ENCODE assay signal across 13 cellular contexts in the genomic region with DNA sequence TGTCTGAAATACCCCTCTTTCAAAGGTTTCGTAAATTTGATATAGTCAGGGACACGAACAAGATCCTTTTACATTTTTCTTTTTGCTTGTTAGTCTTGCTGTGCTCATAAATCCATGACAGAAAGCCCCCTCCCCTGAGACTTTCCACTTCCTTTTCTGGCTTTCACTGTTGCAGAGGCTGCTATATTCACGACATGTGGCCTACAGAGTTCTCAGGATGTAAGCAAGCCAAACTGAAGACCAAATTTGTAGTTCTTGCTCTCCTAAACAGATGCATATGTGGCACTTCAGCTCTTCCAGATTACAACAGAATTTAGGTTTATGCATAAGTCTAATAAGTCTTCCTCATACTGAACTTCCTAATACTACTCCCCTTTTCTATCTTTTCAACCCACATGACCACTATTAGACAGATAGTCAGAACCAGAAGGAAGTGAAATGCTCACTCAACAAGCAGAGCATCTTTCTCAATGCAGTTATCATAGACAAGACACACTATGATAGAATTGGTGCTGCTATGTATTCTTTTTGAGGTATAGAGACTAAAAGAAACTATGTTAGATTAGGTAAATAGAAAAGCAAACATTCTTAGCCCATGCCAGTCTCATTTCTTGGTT. TPM values are rescaled to one million over a fixed set of nuclear protein-coding genes. Genes with fewer than 3 reads are reported as not detected.
DNase-seq lines count a peak whose midpoint lies in the region; ATAC-seq and TF ChIP-seq lines count a peak whose summit lies in the region.
"Had no signal": no experiment of that assay in that cellular context is flagged by ENCODE, and none has a peak within 500 bp of the region (broad histone marks: within the 10 kb centered on the region; RNA-seq: fewer than 3 reads in every experiment).

No MANE protein-coding gene starts in this region.

- TF ChIP-seq CTCF in endothelial cell (IDR thresholded peaks at IDR 0.05; ENCODE audit: unreplicated experiment) (no peak), GM10266 (IDR thresholded peaks at IDR 0.05; ENCODE audit: control insufficient read depth, insufficient read depth, low read depth, missing control alignments) (no peak)

- no peaks in the 10 kb centered on the region for H3K27me3 Mint-ChIP-seq in endothelial cell (ENCODE audit: unreplicated experiment)
- H3K27me3 Mint-ChIP-seq: activated CD4-positive, alpha-beta memory T cell treated with anti-CD3 and anti-CD28 coated beads for 36 hours had no signal

- H3K9me3 Mint-ChIP-seq in endothelial cell (ENCODE audit: unreplicated experiment) = no peaks in the 10 kb centered on the region
- H3K9me3 Mint-ChIP-seq: activated CD4-positive, alpha-beta memory T cell treated with anti-CD3 and anti-CD28 coated beads for 36 hours; activated naive CD4-positive, alpha-beta T cell treated with anti-CD3 and anti-CD28 coated beads, Interleukin-2, amount 50 U/mL, for 72 hours had no signal

- peak; percentile 52 for ATAC-seq in GM18867 (IDR thresholded peaks at IDR 0.05; ENCODE audit: unreplicated experiment)
- peak; percentile 71 for ATAC-seq in GM21737 (IDR thresholded peaks at IDR 0.05; ENCODE audit: unreplicated experiment)
- peak; percentile 75 for ATAC-seq in HG03378 (IDR thresholded peaks at IDR 0.05; ENCODE audit: unreplicated experiment)
- ATAC-seq: activated naive CD4-positive, alpha-beta T cell treated with anti-CD3 and anti-CD28 coated beads, Interleukin-2, amount 50 U/mL, for 72 hours had no signal

- DNase-seq in endothelial cell (ENCODE audit: low spot score) (no peak), GM10266 (ENCODE audit: extremely low spot score) (no peak), NCI-H2227 treated with DMSO at 0.1 percent for 48 hours (lab: John Stamatoyannopoulos, UW) (no peak), COR-L47 (lab: John Stamatoyannopoulos, UW) (no peak)
- DNase-seq in stimulated activated CD4-positive, alpha-beta T cell treated with anti-CD3 and anti-CD28 coated beads, Interleukin-4, amount 100 ng/mL, for 1 hour = no peak
- DNase-seq: activated CD4-positive, alpha-beta memory T cell treated with anti-CD3 and anti-CD28 coated beads for 36 hours; NCI-H1694 treated with DMSO at 0.1 percent for 48 hours; spleen had no signal

- H3K4me1 Mint-ChIP-seq in endothelial cell (ENCODE audit: unreplicated experiment) = peaks cover 8% of the 10 kb centered on the region

- no peak overlapping the region for H3K4me3 Mint-ChIP-seq in endothelial cell (ENCODE audit: unreplicated experiment)
- H3K4me3 Mint-ChIP-seq: activated CD4-positive, alpha-beta memory T cell treated with anti-CD3 and anti-CD28 coated beads for 36 hours had no signal

- peak overlapping the region; percentile 57 for H3K27ac Mint-ChIP-seq in endothelial cell (ENCODE audit: unreplicated experiment)
- H3K27ac Mint-ChIP-seq: activated CD4-positive, alpha-beta memory T cell treated with anti-CD3 and anti-CD28 coated beads for 36 hours; activated naive CD4-positive, alpha-beta T cell treated with anti-CD3 and anti-CD28 coated beads, Interleukin-2, amount 50 U/mL, for 72 hours had no signal

- H3K36me3 Mint-ChIP-seq in endothelial cell (ENCODE audit: low read depth, unreplicated experiment) = no peaks in the 10 kb centered on the region
- H3K36me3 Mint-ChIP-seq: activated CD4-positive, alpha-beta memory T cell treated with anti-CD3 and anti-CD28 coated beads for 36 hours; activated naive CD4-positive, alpha-beta T cell treated with anti-CD3 and anti-CD28 coated beads, Interleukin-2, amount 50 U/mL, for 72 hours had no signal

RNA-seq across cellular contexts. Expression of gene BTK, which starts 15.0 kb away (rescaled TPM):
- total RNA-seq in endothelial cell (ENCODE audit: unreplicated experiment) = 9.4 TPM
- total RNA-seq: kidney epithelial cell had no signal

RNA-seq across cellular contexts. Expression of gene RPL36A, which starts 19.8 kb away (rescaled TPM):
- 225 TPM for total RNA-seq in endothelial cell (ENCODE audit: unreplicated experiment)

RNA-seq across cellular contexts. Expression of gene TIMM8A, which starts 22.5 kb away (rescaled TPM):
- total RNA-seq in endothelial cell (ENCODE audit: unreplicated experiment) = 12.5 TPM

RNA-seq across cellular contexts. Expression of gene GLA, which starts 36.7 kb away (rescaled TPM):
- total RNA-seq in endothelial cell (ENCODE audit: unreplicated experiment) = 37.8 TPM

RNA-seq across cellular contexts. Expression of gene HNRNPH2, which starts 37.0 kb away (rescaled TPM):
- 53.2 TPM for total RNA-seq in endothelial cell (ENCODE audit: unreplicated experiment)
